Comparison of ENCODE assay signal across 18 cellular contexts in the genomic region with DNA sequence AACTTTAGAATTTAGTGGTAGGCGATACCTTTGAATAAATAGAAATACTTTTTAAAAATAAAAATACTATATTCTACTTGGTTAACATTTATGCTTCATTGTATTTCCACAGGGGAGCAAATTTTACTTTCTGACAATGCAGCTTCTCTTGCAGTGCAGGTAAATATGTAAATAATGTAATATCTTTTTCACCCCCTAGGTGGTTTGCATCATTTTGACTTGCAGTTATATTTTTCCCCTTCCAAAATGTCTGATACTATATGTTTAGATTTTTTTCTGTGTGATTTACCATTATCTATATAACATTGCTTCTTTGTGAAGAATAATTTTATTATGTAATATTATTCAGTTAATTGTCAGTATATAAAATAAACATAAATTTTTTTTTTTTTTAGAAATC.
"Had no signal": no experiment of that assay in that cellular context is flagged by ENCODE, and none has a peak within 500 bp of the region (broad histone marks: within the 10 kb centered on the region; RNA-seq: fewer than 3 reads in every experiment).

No MANE protein-coding gene starts in this region.

- FAIRE-seq: endothelial cell of umbilical vein, islet of Langerhans had no signal

- H3K27me3 Mint-ChIP-seq: stimulated activated naive CD8-positive, alpha-beta T cell treated with anti-CD3 and anti-CD28 coated beads, Interleukin-15, amount 100 ng/mL, for 72 hours had no signal

- H3K36me3 Mint-ChIP-seq: natural killer cell, neural progenitor cell had no signal

- H3K4me3 Mint-ChIP-seq: natural killer cell; neural progenitor cell; stimulated activated naive CD8-positive, alpha-beta T cell treated with anti-CD3 and anti-CD28 coated beads, Interleukin-15, amount 100 ng/mL, for 72 hours had no signal

- DNase-seq: caudate nucleus; effector memory CD4-positive, alpha-beta T cell; erythroblast; foreskin keratinocyte; heart right ventricle; hypothalamus; mammary epithelial cell; natural killer cell; nucleus accumbens; ovary; sigmoid colon; stimulated activated CD4-positive, alpha-beta T cell treated with anti-CD3 and anti-CD28 coated beads, Interleukin-12 subunit alpha, Interleukin-12 subunit beta, amount 100 ng/mL, for 4 hours; stimulated activated CD4-positive, alpha-beta T cell treated with anti-CD3 and anti-CD28 coated beads, Interleukin-2, amount 100 ng/mL, for 48 hours; stimulated activated naive CD8-positive, alpha-beta T cell treated with anti-CD3 and anti-CD28 coated beads, Interleukin-15, amount 100 ng/mL, for 72 hours; testis had no signal

- H3K27ac Mint-ChIP-seq: natural killer cell; neural progenitor cell; stimulated activated naive CD8-positive, alpha-beta T cell treated with anti-CD3 and anti-CD28 coated beads, Interleukin-15, amount 100 ng/mL, for 72 hours had no signal

- H3K9me3 Mint-ChIP-seq: natural killer cell; neural progenitor cell; stimulated activated naive CD8-positive, alpha-beta T cell treated with anti-CD3 and anti-CD28 coated beads, Interleukin-15, amount 100 ng/mL, for 72 hours had no signal

- H3K4me1 Mint-ChIP-seq: neural progenitor cell had no signal
